Comparison of ENCODE assay signal across 1 cellular context in the genomic region with DNA sequence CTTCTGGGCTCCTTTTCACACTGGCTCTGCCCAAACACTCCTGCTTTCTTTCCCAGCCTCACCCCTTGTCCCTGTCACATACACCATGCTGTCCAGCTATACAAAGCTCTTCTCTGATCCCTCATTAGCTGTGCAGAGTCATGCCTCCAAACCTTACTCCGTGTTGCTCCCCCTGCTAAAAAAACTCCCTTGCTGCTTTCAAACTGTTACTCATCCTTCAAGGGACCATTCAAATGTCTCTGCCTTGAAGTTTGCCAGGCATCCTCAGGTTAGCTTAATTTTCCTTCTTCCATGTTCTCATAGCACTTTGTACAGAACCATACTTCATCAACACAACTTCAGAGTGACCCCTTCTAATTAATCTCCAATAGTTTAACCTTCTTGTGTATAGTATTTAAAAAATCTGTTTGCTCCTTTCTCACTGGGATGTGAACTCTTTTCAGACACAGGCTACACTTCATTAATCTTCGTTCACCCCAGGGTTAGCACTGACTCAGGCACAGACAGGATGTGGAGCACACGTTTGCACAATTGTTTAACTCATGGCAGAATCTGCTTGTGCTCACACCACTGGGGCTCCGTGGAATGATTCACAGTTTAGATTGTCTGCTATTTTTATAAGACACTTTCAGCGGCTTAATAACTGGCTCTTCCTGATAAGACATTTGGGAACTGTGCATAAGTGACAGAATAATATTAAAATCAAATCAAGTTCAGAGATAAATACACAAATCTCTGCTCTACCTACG.
A peak's percentile ranks its signal among the peaks of the same experiment; 100 is the strongest.
TF ChIP-seq lines count a peak whose summit lies in the region.

No MANE protein-coding gene starts in this region.

TF ChIP-seq in GM12878, 131 proteins besides CTCF, POLR2A, EP300 and RAD21 (continued from another document):
- TF ChIP-seq, protein P1, sequence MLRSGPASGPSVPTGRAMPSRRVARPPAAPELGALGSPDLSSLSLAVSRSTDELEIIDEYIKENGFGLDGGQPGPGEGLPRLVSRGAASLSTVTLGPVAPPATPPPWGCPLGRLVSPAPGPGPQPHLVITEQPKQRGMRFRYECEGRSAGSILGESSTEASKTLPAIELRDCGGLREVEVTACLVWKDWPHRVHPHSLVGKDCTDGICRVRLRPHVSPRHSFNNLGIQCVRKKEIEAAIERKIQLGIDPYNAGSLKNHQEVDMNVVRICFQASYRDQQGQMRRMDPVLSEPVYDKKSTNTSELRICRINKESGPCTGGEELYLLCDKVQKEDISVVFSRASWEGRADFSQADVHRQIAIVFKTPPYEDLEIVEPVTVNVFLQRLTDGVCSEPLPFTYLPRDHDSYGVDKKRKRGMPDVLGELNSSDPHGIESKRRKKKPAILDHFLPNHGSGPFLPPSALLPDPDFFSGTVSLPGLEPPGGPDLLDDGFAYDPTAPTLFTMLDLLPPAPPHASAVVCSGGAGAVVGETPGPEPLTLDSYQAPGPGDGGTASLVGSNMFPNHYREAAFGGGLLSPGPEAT (IDR thresholded peaks at IDR 0.05; ENCODE audit: low read depth), result peak; percentile 30; the same call in 1 of the 2 replicates
- no peak for TF ChIP-seq ZZZ3 (IDR thresholded peaks at IDR 0.05; ENCODE audit: control insufficient read depth, insufficient read length, low read depth)
- TF ChIP-seq, protein P2, sequence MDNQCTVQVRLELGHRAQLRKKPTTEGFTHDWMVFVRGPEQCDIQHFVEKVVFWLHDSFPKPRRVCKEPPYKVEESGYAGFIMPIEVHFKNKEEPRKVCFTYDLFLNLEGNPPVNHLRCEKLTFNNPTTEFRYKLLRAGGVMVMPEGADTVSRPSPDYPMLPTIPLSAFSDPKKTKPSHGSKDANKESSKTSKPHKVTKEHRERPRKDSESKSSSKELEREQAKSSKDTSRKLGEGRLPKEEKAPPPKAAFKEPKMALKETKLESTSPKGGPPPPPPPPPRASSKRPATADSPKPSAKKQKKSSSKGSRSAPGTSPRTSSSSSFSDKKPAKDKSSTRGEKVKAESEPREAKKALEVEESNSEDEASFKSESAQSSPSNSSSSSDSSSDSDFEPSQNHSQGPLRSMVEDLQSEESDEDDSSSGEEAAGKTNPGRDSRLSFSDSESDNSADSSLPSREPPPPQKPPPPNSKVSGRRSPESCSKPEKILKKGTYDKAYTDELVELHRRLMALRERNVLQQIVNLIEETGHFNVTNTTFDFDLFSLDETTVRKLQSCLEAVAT (IDR thresholded peaks at IDR 0.05), result no peak
- no peak for TF ChIP-seq SP1 (IDR thresholded peaks at IDR 0.05; ENCODE audit: low read depth, low read length)
- TF ChIP-seq WRNIP1 (IDR thresholded peaks at IDR 0.05; ENCODE audit: borderline replicate concordance, low read depth, low read length), result no peak
- TF ChIP-seq POLR2AphosphoS5 (IDR thresholded peaks at IDR 0.05; ENCODE audit: low read length), result no peak
- TF ChIP-seq BHLHE40 (IDR thresholded peaks at IDR 0.05; ENCODE audit: borderline replicate concordance in 1 of 2, low read depth in 2 of 2, low read length in 1 of 2), result peak in 1 of 2 experiments; percentile 29; a peak in 1 of 4 replicates
- TF ChIP-seq EED (IDR thresholded peaks at IDR 0.05; ENCODE audit: low read depth), result no peak
- TF ChIP-seq JUNB (IDR thresholded peaks at IDR 0.05), result peak; percentile 33
- no peak for TF ChIP-seq SUZ12 (IDR thresholded peaks at IDR 0.05; ENCODE audit: unreplicated experiment)
